ENCODE assay signal across 13 cellular contexts in genomic region chrX:154093965-154094364, GRCh38. TPM values are rescaled to one million over a fixed set of nuclear protein-coding genes. Genes with fewer than 3 reads are reported as not detected.
DNase-seq lines count a peak whose midpoint lies in the region; ATAC-seq, FAIRE-seq and TF ChIP-seq lines count a peak whose summit lies in the region.
"Had no signal": no experiment of that assay in that cellular context is flagged by ENCODE, and none has a peak within 500 bp of the region (broad histone marks: within the 10 kb centered on the region; RNA-seq: fewer than 3 reads in every experiment).

No MANE protein-coding gene starts in this region.

- no peak overlapping the region for H3K27ac ChIP-seq in DND-41 (ENCODE audit: low read length)
- H3K27ac ChIP-seq in OCI-LY7 (ENCODE audit: low read depth, low read length, poor library complexity, severe bottlenecking), result no peak overlapping the region
- no peak overlapping the region; the same call in 1 of the 2 replicates for H3K27ac ChIP-seq in H1 (ENCODE audit: low read depth, low read length)
- H3K27ac ChIP-seq in neural progenitor cell, result no peak overlapping the region
- no peak overlapping the region for H3K27ac ChIP-seq in esophagus squamous epithelium
- H3K27ac ChIP-seq: brain microvascular endothelial cell, foreskin keratinocyte, left lung had no signal

- TF ChIP-seq RAD21 in H1 (IDR thresholded peaks at IDR 0.05 in 1 of 2, conservative IDR thresholded peaks at IDR 0.05 in 1 of 2; ENCODE audit: low read depth in 2 of 2, low read length in 2 of 2), result no peak

- no peak for DNase-seq in DND-41
- no peak for DNase-seq in OCI-LY7 (ENCODE audit: low spot score)
- DNase-seq in H1 (ENCODE audit: low read depth in 1 of 2, low spot score in 2 of 2), result no peak
- no peak for DNase-seq in neural progenitor cell (ENCODE audit: low spot score)
- no peak for DNase-seq in SHP77 treated with DMSO at 0.1 percent for 48 hours (lab: John Stamatoyannopoulos, UW)
- no peak for DNase-seq in esophagus squamous epithelium (lab: John Stamatoyannopoulos, UW)
- no peak for DNase-seq in OCI-M2 (lab: John Stamatoyannopoulos, UW; ENCODE audit: unreplicated experiment)
- DNase-seq: brain microvascular endothelial cell, foreskin keratinocyte, left lung, NCI-H345, sigmoid colon had no signal

- no peak overlapping the region for H4K91ac ChIP-seq in H1 (replicated peaks; ENCODE audit: insufficient read length, low read length)

- H4K8ac ChIP-seq in H1 (ENCODE audit: extremely low read depth, insufficient read depth, low read length), result no peak overlapping the region

- WGBS in H1 (ENCODE audit: extremely low coverage in 1 of 2, insufficient coverage in 1 of 2, insufficient read length in 1 of 2, insufficient replicate concordance in 2 of 2, low coverage in 1 of 2, low lambda C conversion rate in 2 of 2, missing lambda C conversion rate in 1 of 2), 2 experiments, result 30% methylated on average over 3 of the region's 5 CpGs; no CpG with 5 or more reads in 1 of the 2 experiments
- 58 to 73% methylated on average over 5 of the region's 5 CpGs for WGBS in esophagus squamous epithelium, 2 donors

- no peak overlapping the region for H2BK12ac ChIP-seq in H1 (ENCODE audit: low read depth, low read length)

- peaks cover 3% of the 10 kb centered on the region for H3K79me1 ChIP-seq in H1 (ENCODE audit: low read depth, low read length)

- H3K27me3 ChIP-seq in DND-41 (ENCODE audit: insufficient read depth, low read length, poor library complexity) (no peaks in the 10 kb centered on the region), H1 (replicated peaks in 1 of 4; ENCODE audit: control insufficient read depth in 3 of 4, extremely low read depth in 1 of 4, insufficient read depth in 3 of 4, low read length in 3 of 4) (no peaks in the 10 kb centered on the region), neural progenitor cell (no peaks in the 10 kb centered on the region), esophagus squamous epithelium (no peaks in the 10 kb centered on the region)
- H3K27me3 ChIP-seq: brain microvascular endothelial cell, foreskin keratinocyte, left lung, sigmoid colon had no signal

- H2BK20ac ChIP-seq in H1 (ENCODE audit: low read length), result no peak overlapping the region

- no peaks in the 10 kb centered on the region for H3K27me3 Mint-ChIP-seq in neural progenitor cell (ENCODE audit: insufficient read depth, low read depth)

- H2AFZ ChIP-seq in DND-41 (ENCODE audit: low read depth, low read length) (no peak overlapping the region), OCI-LY7 (ENCODE audit: low read length) (no peak overlapping the region), H1 (ENCODE audit: low read length) (no peak overlapping the region), neural progenitor cell (replicated peaks) (no peak overlapping the region)

- H2BK15ac ChIP-seq in H1 (ENCODE audit: low read length), result no peak overlapping the region

- H3K4me1 ChIP-seq in DND-41 (ENCODE audit: insufficient read depth, low read length) (peaks cover 37% of the 10 kb centered on the region), OCI-LY7 (ENCODE audit: insufficient read depth, low read length, poor library complexity, severe bottlenecking) (peaks cover 49% of the 10 kb centered on the region), H1 (replicated peaks in 1 of 4; ENCODE audit: control insufficient read depth in 3 of 4, insufficient read depth in 4 of 4, low read length in 3 of 4) (peaks cover 2 to 28% (median 8%) of the 10 kb centered on the region in 4 experiments; a peak in 6 of 7 replicates), neural progenitor cell (peaks cover 34% of the 10 kb centered on the region), esophagus squamous epithelium (peaks cover 0 to 64% (median 4%) of the 10 kb centered on the region in 3 donors)

- 0 out of 2 replicates have a peak overlapping the region, but pooled peaks have one; percentile 8 for H2BK5ac ChIP-seq in H1 (ENCODE audit: low read depth, low read length)

- no peak for TF ChIP-seq EP300 in H1 (IDR thresholded peaks at IDR 0.05; ENCODE audit: borderline replicate concordance in 1 of 2, low read depth in 2 of 2, low read length in 2 of 2)

- H3K23ac ChIP-seq in H1 (ENCODE audit: insufficient read length), result no peak overlapping the region

- no peak overlapping the region for H4K5ac ChIP-seq in H1 (ENCODE audit: insufficient read length, low read depth, low read length)

- peaks cover 7% of the 10 kb centered on the region; the same call in 1 of the 2 replicates for H3K23me2 ChIP-seq in H1 (ENCODE audit: low read depth, low read length)

- H3F3A ChIP-seq in neural progenitor cell (ENCODE audit: low read depth), result peaks cover 4% of the 10 kb centered on the region

- H3K27ac Mint-ChIP-seq in neural progenitor cell, result no peak overlapping the region

- H3K4me2 ChIP-seq in DND-41 (ENCODE audit: insufficient read depth, low read length), result peak overlapping the region; percentile 92; the same call in 1 of the 2 replicates
- H3K4me2 ChIP-seq in OCI-LY7 (ENCODE audit: low read length), result peak overlapping the region; percentile 89; the same call in 1 of the 2 replicates
- peak overlapping the region; percentile 68 to 98 for H3K4me2 ChIP-seq in H1 (ENCODE audit: insufficient read depth in 1 of 2, low read depth in 2 of 2, low read length in 2 of 2)
- H3K4me2 ChIP-seq in neural progenitor cell, result peak overlapping the region; percentile 81

- H3K4me3 Mint-ChIP-seq in neural progenitor cell, result peak overlapping the region; percentile 4

- H3K9me2 ChIP-seq in OCI-LY7 (ENCODE audit: insufficient read depth, low read length), result no peaks in the 10 kb centered on the region

- no peak overlapping the region; the same call in 1 of the 2 replicates for H3K18ac ChIP-seq in H1 (ENCODE audit: extremely low read depth, low read length)

- H3K9me3 ChIP-seq in DND-41 (ENCODE audit: insufficient read depth, low read length, severe bottlenecking), result no peaks in the 10 kb centered on the region
- H3K9me3 ChIP-seq in OCI-LY7 (ENCODE audit: low read length), result no peaks in the 10 kb centered on the region
- H3K9me3 ChIP-seq in H1 (ENCODE audit: insufficient read depth in 2 of 2, low read depth in 1 of 2, low read length in 1 of 2), result no peaks in the 10 kb centered on the region
- no peaks in the 10 kb centered on the region for H3K9me3 ChIP-seq in neural progenitor cell (ENCODE audit: low read depth)
- no peaks in the 10 kb centered on the region for H3K9me3 ChIP-seq in esophagus squamous epithelium
- H3K9me3 ChIP-seq: left lung, sigmoid colon had no signal

- no peak for TF ChIP-seq POLR2A in H1 (IDR thresholded peaks at IDR 0.05; ENCODE audit: control extremely low read depth in 1 of 2, low read depth in 2 of 2, low read length in 2 of 2)
- TF ChIP-seq POLR2A in esophagus squamous epithelium (IDR thresholded peaks at IDR 0.05), result no peak

- H3K9me3 Mint-ChIP-seq in neural progenitor cell, result peaks cover 23% of the 10 kb centered on the region

- no peak overlapping the region; a peak in 1 of 4 replicates for H3K4me3 ChIP-seq in DND-41 (ENCODE audit: low read depth in 1 of 2, low read length in 2 of 2)
- no peak overlapping the region for H3K4me3 ChIP-seq in OCI-LY7 (ENCODE audit: low read depth, low read length, poor library complexity, severe bottlenecking)
- peak overlapping the region in 2 of 4 experiments; percentile 23 to 92; a peak in 3 of 8 replicates for H3K4me3 ChIP-seq in H1 (ENCODE audit: extremely low read depth in 1 of 4, insufficient read depth in 2 of 4, low read depth in 3 of 4, low read length in 4 of 4)
- peak overlapping the region; percentile 31 for H3K4me3 ChIP-seq in neural progenitor cell
- peak overlapping the region in 1 of 4 donors; percentile 20 for H3K4me3 ChIP-seq in esophagus squamous epithelium
- H3K4me3 ChIP-seq: left lung had no signal

- peaks cover 54% of the 10 kb centered on the region for H4K20me1 ChIP-seq in DND-41 (ENCODE audit: insufficient read depth, low read length)
- peaks cover 14% of the 10 kb centered on the region for H4K20me1 ChIP-seq in OCI-LY7 (ENCODE audit: insufficient read depth, low read length)
- H4K20me1 ChIP-seq in H1 (replicated peaks in 1 of 2; ENCODE audit: control insufficient read depth in 1 of 2, insufficient read depth in 2 of 2, low read length in 2 of 2), result peaks cover 7 to 18% of the 10 kb centered on the region in 2 experiments
- peaks cover 67% of the 10 kb centered on the region for H4K20me1 ChIP-seq in neural progenitor cell (ENCODE audit: low read depth)

- POLR2A ChIA-PET in OCI-LY7 (lab: Charles Lee) (interaction anchor here (0.7 to 0.9 kb wide), 2 partner anchors 9 to 897 kb away, joined by 9 to 10 read pairs; no protein-coding TSS in a partner anchor), H1 (lab: Charles Lee; ENCODE audit: partially characterized antibody) (interaction anchor here (1.3 kb wide), 1 partner anchor 23 kb away, joined by 3 read pairs; no protein-coding TSS in a partner anchor)

- H3K14ac ChIP-seq in H1 (ENCODE audit: insufficient read length), result no peak overlapping the region

- peaks cover 47% of the 10 kb centered on the region for H3K4me1 Mint-ChIP-seq in neural progenitor cell

- H3K4ac ChIP-seq in H1 (replicated peaks; ENCODE audit: insufficient read length, low read depth, low read length), result no peak overlapping the region

- CTCF ChIA-PET in OCI-LY7 (lab: Charles Lee; ENCODE audit: unreplicated experiment) (no interaction called here), H1 (lab: Charles Lee; ENCODE audit: partially characterized antibody) (no interaction called here)

- no peak for TF ChIP-seq CTCF in DND-41 (IDR thresholded peaks at IDR 0.05; ENCODE audit: borderline replicate concordance, extremely low read depth, low read length, poor library complexity, severe bottlenecking)
- TF ChIP-seq CTCF in OCI-LY7 (conservative IDR thresholded peaks at IDR 0.05; ENCODE audit: low read length), result no peak
- no peak for TF ChIP-seq CTCF in H1 (IDR thresholded peaks at IDR 0.05; ENCODE audit: control extremely low read depth in 1 of 3, insufficient read depth in 1 of 3, low read depth in 1 of 3, low read length in 3 of 3)
- TF ChIP-seq CTCF in neural progenitor cell (IDR thresholded peaks at IDR 0.05), result no peak
- TF ChIP-seq CTCF in esophagus squamous epithelium (IDR thresholded peaks at IDR 0.05), result no peak

- no peak overlapping the region for H2BK120ac ChIP-seq in H1 (replicated peaks; ENCODE audit: low read depth, low read length)

- H3K79me2 ChIP-seq in DND-41 (ENCODE audit: insufficient read depth, low read length) (peaks cover 86% of the 10 kb centered on the region), OCI-LY7 (ENCODE audit: insufficient read depth, low read depth, low read length) (peaks cover 74% of the 10 kb centered on the region), H1 (ENCODE audit: control insufficient read depth in 1 of 2, insufficient read depth in 2 of 2, low read length in 2 of 2) (peaks cover 11 to 72% of the 10 kb centered on the region in 2 experiments), neural progenitor cell (ENCODE audit: low read depth) (peaks cover 80% of the 10 kb centered on the region)

- no TSS peak for BruUV-seq in OCI-LY7 (replicated peaks; lab: Mats Ljungman, UMichigan)

- H3K36me3 ChIP-seq in DND-41 (ENCODE audit: insufficient read depth, low read length), result peaks cover 27% of the 10 kb centered on the region
- H3K36me3 ChIP-seq in OCI-LY7 (ENCODE audit: insufficient read depth, low read length), result peaks cover 29% of the 10 kb centered on the region
- peaks cover 0 to 7% (median 0%) of the 10 kb centered on the region in 4 experiments; a peak in 3 of 8 replicates for H3K36me3 ChIP-seq in H1 (ENCODE audit: control insufficient read depth in 2 of 4, insufficient read depth in 4 of 4, low read length in 3 of 4)
- H3K36me3 ChIP-seq in neural progenitor cell, result no peaks in the 10 kb centered on the region
- no peaks in the 10 kb centered on the region for H3K36me3 ChIP-seq in esophagus squamous epithelium
- H3K36me3 ChIP-seq: brain microvascular endothelial cell, sigmoid colon had no signal

- no peak for ATAC-seq in DND-41 (ENCODE audit: insufficient read depth, low read depth)
- no peak for ATAC-seq in GM21786 (IDR thresholded peaks at IDR 0.05; ENCODE audit: unreplicated experiment)
- ATAC-seq: foreskin keratinocyte, left lung had no signal

- no peak overlapping the region for H3K56ac ChIP-seq in H1 (replicated peaks; ENCODE audit: insufficient read length, low read depth, low read length)

- H3K9ac ChIP-seq in DND-41 (ENCODE audit: low read depth, low read length) (no peak overlapping the region), H1 (replicated peaks in 1 of 4; ENCODE audit: extremely low read depth in 1 of 4, low read depth in 3 of 4, low read length in 3 of 4) (peak overlapping the region in 1 of 4 experiments; percentile 28; a peak in 2 of 7 replicates), neural progenitor cell (no peak overlapping the region)

- peaks cover 13% of the 10 kb centered on the region for H3K36me3 Mint-ChIP-seq in neural progenitor cell

- no peak overlapping the region for H2AK5ac ChIP-seq in H1 (ENCODE audit: low read depth, low read length)

- no peak for FAIRE-seq in H1 (lab: Jason Lieb, UNC)

- intact Hi-C loops in OCI-LY7 (cut with micrococcal nuclease; ENCODE audit: unreplicated experiment), result no loop called here
- intact Hi-C loops in esophagus squamous epithelium (cut with DNase I), result no loop called here

RNA-seq across cellular contexts. Expression of gene MECP2, which starts 3.6 kb away (rescaled TPM):
- 31.2 and 45.8 TPM in 2 replicates for total RNA-seq in OCI-LY7 (2014; rRNA removed; shearing (Covaris generic))
- total RNA-seq in OCI-LY7 (2022), result 48.6 and 50.2 TPM in 2 replicates
- 32.0 and 32.4 TPM in 2 replicates for total RNA-seq in H1 (2021; fragmentation: NEBNext Ultra II Directional; extraction: Animal tissue kit (Norgen Biotek cat#: 25700))
- 5.0 and 6.9 TPM in 2 replicates for polyA plus RNA-seq in H1 (2011; rRNA removed)
- polyA plus RNA-seq in H1 (2011; cell fraction: cytosol; rRNA removed), result 8.9 TPM
- 13.7 TPM for polyA plus RNA-seq in H1 (2011; cell fraction: nucleus; rRNA removed)
- polyA plus RNA-seq in H1 (2012, experiment 1 of 2), result 13.2 to 14.0 TPM (median 13.8 TPM) in 4 replicates
- polyA plus RNA-seq in H1 (2012, experiment 2 of 2), result 9.1 TPM
- 18.7 TPM for polyA plus RNA-seq in H1 (2013, experiment 1 of 2)
- polyA plus RNA-seq in H1 (2013, experiment 2 of 2), result 12.7 TPM
- 19.4 and 21.7 TPM in 2 replicates for polyA minus RNA-seq in H1 (2011; rRNA and poly(A)+ RNA removed)
- polyA minus RNA-seq in H1 (2011; cell fraction: cytosol; rRNA and poly(A)+ RNA removed), result 8.8 TPM
- 30.8 TPM for polyA minus RNA-seq in H1 (2011; cell fraction: nucleus; rRNA and poly(A)+ RNA removed)
- 26.7 and 32.4 TPM in 2 replicates for total RNA-seq in neural progenitor cell (ENCODE audit: low replicate concordance)
- total RNA-seq in esophagus squamous epithelium, result 10 to 100 TPM; 17.7 to 38.7 (median 25.4) TPM

RNA-seq across cellular contexts. Expression of gene OPN1LW, which starts 50.1 kb away (rescaled TPM):
- not detected in 2 replicates for total RNA-seq in OCI-LY7 (2014; rRNA removed; shearing (Covaris generic))
- total RNA-seq in OCI-LY7 (2022) (not detected in 2 replicates), neural progenitor cell (ENCODE audit: low replicate concordance) (not detected in 2 replicates), esophagus squamous epithelium (not detected)
- not detected in 2 replicates for total RNA-seq in H1 (2021; fragmentation: NEBNext Ultra II Directional; extraction: Animal tissue kit (Norgen Biotek cat#: 25700))
- not detected in 2 replicates for polyA plus RNA-seq in H1 (2011; rRNA removed)
- polyA plus RNA-seq in H1 (2011; cell fraction: cytosol; rRNA removed), result not detected
- not detected for polyA plus RNA-seq in H1 (2011; cell fraction: nucleus; rRNA removed)
- polyA plus RNA-seq in H1 (2012, experiment 1 of 2), result not detected in 4 replicates
- polyA plus RNA-seq in H1 (2012, experiment 2 of 2), result not detected
- not detected for polyA plus RNA-seq in H1 (2013, experiment 1 of 2)
- not detected for polyA plus RNA-seq in H1 (2013, experiment 2 of 2)
- not detected in 2 replicates for polyA minus RNA-seq in H1 (2011; rRNA and poly(A)+ RNA removed)
- polyA minus RNA-seq in H1 (2011; cell fraction: cytosol; rRNA and poly(A)+ RNA removed), result not detected
- polyA minus RNA-seq in H1 (2011; cell fraction: nucleus; rRNA and poly(A)+ RNA removed), result not detected
- total RNA-seq: foreskin keratinocyte, left lung, sigmoid colon had no signal
- polyA plus RNA-seq: foreskin keratinocyte, sigmoid colon had no signal
